10 cellular contexts compared by ENCODE assay signal in the genomic region with DNA sequence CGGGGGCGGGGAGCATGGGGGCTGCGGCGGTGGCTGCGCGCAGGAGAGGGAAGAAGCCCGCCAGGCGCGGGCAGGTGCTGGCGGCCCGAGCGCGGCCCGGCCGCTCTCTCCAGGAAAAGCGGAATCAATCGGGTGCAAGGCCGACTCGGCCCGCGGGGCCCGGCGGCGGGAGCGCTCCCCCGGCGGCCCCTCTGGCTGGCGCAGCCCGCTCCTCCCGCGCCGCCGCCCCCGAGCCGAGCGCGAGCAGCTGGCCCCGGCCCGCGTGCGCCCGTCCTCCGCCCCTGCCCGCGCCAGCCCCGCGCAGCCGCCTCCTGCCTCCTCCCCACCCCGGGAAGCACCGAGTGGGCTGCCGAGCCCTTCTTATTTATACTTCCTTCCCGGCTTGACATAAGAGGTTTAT. TPM values are rescaled to one million over a fixed set of nuclear protein-coding genes. Genes with fewer than 3 reads are reported as not detected.
DNase-seq lines count a peak whose midpoint lies in the region; ATAC-seq lines count a peak whose summit lies in the region.
"Had no signal": no experiment of that assay in that cellular context is flagged by ENCODE, and none has a peak within 500 bp of the region (broad histone marks: within the 10 kb centered on the region; RNA-seq: fewer than 3 reads in every experiment).

A gene with protein sequence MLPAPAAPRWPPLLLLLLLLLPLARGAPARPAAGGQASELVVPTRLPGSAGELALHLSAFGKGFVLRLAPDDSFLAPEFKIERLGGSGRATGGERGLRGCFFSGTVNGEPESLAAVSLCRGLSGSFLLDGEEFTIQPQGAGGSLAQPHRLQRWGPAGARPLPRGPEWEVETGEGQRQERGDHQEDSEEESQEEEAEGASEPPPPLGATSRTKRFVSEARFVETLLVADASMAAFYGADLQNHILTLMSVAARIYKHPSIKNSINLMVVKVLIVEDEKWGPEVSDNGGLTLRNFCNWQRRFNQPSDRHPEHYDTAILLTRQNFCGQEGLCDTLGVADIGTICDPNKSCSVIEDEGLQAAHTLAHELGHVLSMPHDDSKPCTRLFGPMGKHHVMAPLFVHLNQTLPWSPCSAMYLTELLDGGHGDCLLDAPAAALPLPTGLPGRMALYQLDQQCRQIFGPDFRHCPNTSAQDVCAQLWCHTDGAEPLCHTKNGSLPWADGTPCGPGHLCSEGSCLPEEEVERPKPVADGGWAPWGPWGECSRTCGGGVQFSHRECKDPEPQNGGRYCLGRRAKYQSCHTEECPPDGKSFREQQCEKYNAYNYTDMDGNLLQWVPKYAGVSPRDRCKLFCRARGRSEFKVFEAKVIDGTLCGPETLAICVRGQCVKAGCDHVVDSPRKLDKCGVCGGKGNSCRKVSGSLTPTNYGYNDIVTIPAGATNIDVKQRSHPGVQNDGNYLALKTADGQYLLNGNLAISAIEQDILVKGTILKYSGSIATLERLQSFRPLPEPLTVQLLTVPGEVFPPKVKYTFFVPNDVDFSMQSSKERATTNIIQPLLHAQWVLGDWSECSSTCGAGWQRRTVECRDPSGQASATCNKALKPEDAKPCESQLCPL (minus strand): TSS at position 339 of the 400 bp plus-strand sequence. CDS start 323 bp downstream, at position 16.

- H3K36me3 Mint-ChIP-seq in activated CD8-positive, alpha-beta T cell treated with anti-CD3 and anti-CD28 coated beads, Interleukin-2, amount 10 ng/mL, durations not matched to agents 7 days and 5 days (ENCODE audit: low read depth) = no peaks in the 10 kb centered on the region

- no peaks in the 10 kb centered on the region for H3K9me3 ChIP-seq in iPS-15b (ENCODE audit: control insufficient read depth, insufficient read depth, low read length)

- H3K9me3 Mint-ChIP-seq in activated CD8-positive, alpha-beta T cell treated with anti-CD3 and anti-CD28 coated beads, Interleukin-2, amount 10 ng/mL, durations not matched to agents 7 days and 5 days (ENCODE audit: insufficient read depth) = no peaks in the 10 kb centered on the region

- peaks cover 52% of the 10 kb centered on the region for H3K27me3 Mint-ChIP-seq in activated CD8-positive, alpha-beta T cell treated with anti-CD3 and anti-CD28 coated beads, Interleukin-2, amount 10 ng/mL, durations not matched to agents 7 days and 5 days (ENCODE audit: low read depth)

- POLR2A ChIA-PET in activated CD8-positive, alpha-beta T cell treated with anti-CD3 and anti-CD28 coated beads, Interleukin-2, amount 10 ng/mL, durations not matched to agents 7 days and 5 days (lab: Charles Lee) = no interaction called here

- peaks cover 46% of the 10 kb centered on the region for H3K27me3 ChIP-seq in iPS-15b (ENCODE audit: control insufficient read depth, insufficient read depth, low read length)

- H3K4me1 Mint-ChIP-seq in activated CD8-positive, alpha-beta T cell treated with anti-CD3 and anti-CD28 coated beads, Interleukin-2, amount 10 ng/mL, durations not matched to agents 7 days and 5 days (ENCODE audit: low read depth) = peaks cover 12% of the 10 kb centered on the region

- peak; percentile 43 for ATAC-seq in activated CD8-positive, alpha-beta T cell treated with anti-CD3 and anti-CD28 coated beads, Interleukin-2, amount 10 ng/mL, durations not matched to agents 7 days and 5 days
- ATAC-seq in stimulated activated naive CD8-positive, alpha-beta T cell treated with anti-CD3 and anti-CD28 coated beads, Interleukin-15, Interleukin-2, amounts not matched to agents 100 U/mL and 50 U/mL, for 24 hours = no peak
- ATAC-seq in GM18873 (IDR thresholded peaks at IDR 0.05; ENCODE audit: low FRiP score, unreplicated experiment) (no peak), GM19452 (IDR thresholded peaks at IDR 0.05; ENCODE audit: unreplicated experiment) (no peak), HG03159 (IDR thresholded peaks at IDR 0.05; ENCODE audit: unreplicated experiment) (no peak)
- ATAC-seq: HCT116 had no signal

- CTCF ChIA-PET in activated CD8-positive, alpha-beta T cell treated with anti-CD3 and anti-CD28 coated beads, Interleukin-2, amount 10 ng/mL, durations not matched to agents 7 days and 5 days (lab: Charles Lee) = interaction anchor here (5.7 to 12.0 kb wide), 2 partner anchors 216 to 433 kb away, joined by 32 to 252 read pairs; no protein-coding TSS in a partner anchor

- H3K9ac ChIP-seq in iPS-15b (ENCODE audit: low read depth, low read length) = no peak within 1 kb of the TSS

- peak within 1 kb of the TSS; percentile 51 for H3K4me3 Mint-ChIP-seq in activated CD8-positive, alpha-beta T cell treated with anti-CD3 and anti-CD28 coated beads, Interleukin-2, amount 10 ng/mL, durations not matched to agents 7 days and 5 days

- peak; percentile 67 for DNase-seq in DMS 273 (lab: John Stamatoyannopoulos, UW; ENCODE audit: unreplicated experiment)
- no peak for DNase-seq in DMS 273 treated with DMSO at 0.1 percent for 48 hours (lab: John Stamatoyannopoulos, UW)
- DNase-seq in activated CD8-positive, alpha-beta T cell treated with anti-CD3 and anti-CD28 coated beads, Interleukin-2, amount 10 ng/mL, durations not matched to agents 7 days and 5 days = no peak
- DNase-seq in stimulated activated naive CD8-positive, alpha-beta T cell treated with anti-CD3 and anti-CD28 coated beads, Interleukin-15, Interleukin-2, amounts not matched to agents 100 U/mL and 50 U/mL, for 24 hours = peak; percentile 18

- H3K4me3 ChIP-seq in iPS-15b (ENCODE audit: low read depth, low read length) = peak within 1 kb of the TSS; percentile 50

- H3K4me1 ChIP-seq in iPS-15b (ENCODE audit: control insufficient read depth, insufficient read depth, low read length) = no peaks in the 10 kb centered on the region

- H3K36me3 ChIP-seq in iPS-15b (ENCODE audit: control insufficient read depth, insufficient read depth, low read length) = no peaks in the 10 kb centered on the region

- H3K27ac Mint-ChIP-seq in activated CD8-positive, alpha-beta T cell treated with anti-CD3 and anti-CD28 coated beads, Interleukin-2, amount 10 ng/mL, durations not matched to agents 7 days and 5 days = no peak within 1 kb of the TSS

RNA-seq across cellular contexts. Expression of the gene that starts here (rescaled TPM):
- not detected for total RNA-seq in activated CD8-positive, alpha-beta T cell treated with anti-CD3 and anti-CD28 coated beads, Interleukin-2, amount 10 ng/mL, durations not matched to agents 7 days and 5 days
- total RNA-seq: glomerular endothelial cell had no signal

Comparison
In these comparisons a context has a peak if more than half of its experiments do, and no peak if none do; other contexts are left out.
1. DNase-seq: peak in DMS 273 (single experiment) and stimulated activated naive CD8-positive, alpha-beta T cell treated with anti-CD3 and anti-CD28 coated beads, Interleukin-15, Interleukin-2, amounts not matched to agents 100 U/mL and 50 U/mL, for 24 hours (single experiment); none in DMS 273 treated with DMSO at 0.1 percent for 48 hours (single experiment) and activated CD8-positive, alpha-beta T cell treated with anti-CD3 and anti-CD28 coated beads, Interleukin-2, amount 10 ng/mL, durations not matched to agents 7 days and 5 days (single experiment).
2. Peak in ATAC-seq in activated CD8-positive, alpha-beta T cell treated with anti-CD3 and anti-CD28 coated beads, Interleukin-2, amount 10 ng/mL, durations not matched to agents 7 days and 5 days; RNA of the gene not detected or under 1 TPM.